Comparison of ENCODE assay signal across 8 cellular contexts in the genomic region with DNA sequence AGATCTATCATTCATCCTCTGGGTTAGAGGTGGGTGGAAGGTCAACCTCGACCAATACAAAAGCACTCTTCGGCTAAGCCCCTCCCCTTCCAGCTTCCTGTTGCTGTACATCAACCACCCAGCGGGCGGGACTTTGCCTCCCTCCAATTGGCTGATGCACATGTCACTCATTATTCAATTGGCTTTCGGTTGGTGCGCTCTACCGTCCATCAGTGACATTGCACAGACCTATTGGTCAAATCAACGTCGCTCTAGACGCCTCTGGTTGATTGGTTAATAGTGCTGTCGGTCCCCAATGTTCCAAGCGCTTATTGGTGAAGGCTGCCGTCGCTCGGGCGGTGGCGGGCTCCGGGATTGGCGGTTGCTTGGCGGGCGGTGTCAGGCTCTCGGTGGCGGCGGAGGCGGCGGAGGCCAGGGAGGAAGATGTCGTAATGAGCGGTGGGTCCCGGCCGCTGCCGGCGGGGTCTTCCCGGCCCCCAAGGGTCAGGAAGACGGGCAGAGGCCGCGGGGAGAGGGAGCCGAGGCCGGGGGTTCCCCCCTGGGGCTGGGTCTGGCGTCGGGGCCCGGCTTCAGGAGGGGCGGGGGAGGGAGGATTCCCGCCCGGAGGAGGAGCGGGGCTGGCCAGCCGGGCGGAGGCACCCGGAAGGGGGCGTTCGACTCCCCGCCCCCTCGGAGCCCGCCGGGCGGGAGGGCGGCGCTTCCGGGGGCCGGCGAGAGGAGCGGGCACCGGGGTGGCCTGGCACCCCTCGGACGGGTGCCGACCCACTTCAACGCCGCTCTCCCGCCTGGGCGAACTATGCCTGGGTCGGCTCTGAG. TPM values are rescaled to one million over a fixed set of nuclear protein-coding genes. Genes with fewer than 3 reads are reported as not detected.
A peak's percentile ranks its signal among the peaks of the same experiment; 100 is the strongest.
DNase-seq lines count a peak whose midpoint lies in the region; ATAC-seq and TF ChIP-seq lines count a peak whose summit lies in the region.

SP2 (plus strand) TSS at position 381 of the 816 bp plus-strand sequence; CDS start at position 432, 51 bp downstream.

- no peaks in the 10 kb centered on the region for H3K27me3 ChIP-seq in RWPE2 (ENCODE audit: insufficient read depth, poor library complexity, severe bottlenecking)

- H3K27ac ChIP-seq in RWPE2 (ENCODE audit: poor library complexity, severe bottlenecking): peak within 1 kb of the TSS; percentile 72

- H3K27me3 Mint-ChIP-seq in activated T-helper 2 cell treated with anti-CD3 and anti-CD28 coated beads, Interferon-gamma antibody, Interleukin-2, Interleukin-4, amounts not matched to agents 10 μg/mL and 5 μg/mL and 100 μg/mL, durations not matched to agents 14 hours and 24 hours and 36 hours (ENCODE audit: low read depth): no peaks in the 10 kb centered on the region
- peaks cover 0 to 3% (median 0%) of the 10 kb centered on the region in 5 donors for H3K27me3 Mint-ChIP-seq in naive thymus-derived CD8-positive, alpha-beta T cell

- peaks cover 28% of the 10 kb centered on the region for H3K4me1 Mint-ChIP-seq in activated T-helper 2 cell treated with anti-CD3 and anti-CD28 coated beads, Interferon-gamma antibody, Interleukin-2, Interleukin-4, amounts not matched to agents 10 μg/mL and 5 μg/mL and 100 μg/mL, durations not matched to agents 14 hours and 24 hours and 36 hours (ENCODE audit: low read depth)
- H3K4me1 Mint-ChIP-seq in naive thymus-derived CD8-positive, alpha-beta T cell: peaks cover 23 to 60% (median 54%) of the 10 kb centered on the region in 4 donors

- TF ChIP-seq CTCF in RWPE2 (IDR thresholded peaks at IDR 0.05; ENCODE audit: poor library complexity, severe bottlenecking) (no peak), fibroblast of mammary gland (conservative IDR thresholded peaks at IDR 0.05; ENCODE audit: control insufficient read depth, insufficient read depth, low read depth, low read length) (no peak)

- H3K4me3 Mint-ChIP-seq in activated T-helper 2 cell treated with anti-CD3 and anti-CD28 coated beads, Interferon-gamma antibody, Interleukin-2, Interleukin-4, amounts not matched to agents 10 μg/mL and 5 μg/mL and 100 μg/mL, durations not matched to agents 14 hours and 24 hours and 36 hours (ENCODE audit: low read depth): peak within 1 kb of the TSS; percentile 93
- peak within 1 kb of the TSS; percentile 89 to 100 (median 99) for H3K4me3 Mint-ChIP-seq in naive thymus-derived CD8-positive, alpha-beta T cell

- peak; percentile 91 for ATAC-seq in RWPE2 (ENCODE audit: low read depth)
- ATAC-seq in naive thymus-derived CD8-positive, alpha-beta T cell: peak; percentile 88 to 89

- no peaks in the 10 kb centered on the region for H3K9me3 ChIP-seq in RWPE2 (ENCODE audit: severe bottlenecking)

- DNase-seq in EH (ENCODE audit: low read depth) (peak; percentile 100), H4 (ENCODE audit: low spot score) (peak; percentile 100), LoVo (ENCODE audit: low spot score) (peak; percentile 100), RWPE2 (ENCODE audit: low spot score) (peak; percentile 99), fibroblast of mammary gland (ENCODE audit: low read depth) (peak; percentile 100)
- DNase-seq in activated T-helper 2 cell treated with anti-CD3 and anti-CD28 coated beads, Interferon-gamma antibody, Interleukin-2, Interleukin-4, amounts not matched to agents 10 μg/mL and 5 μg/mL and 100 μg/mL, durations not matched to agents 14 hours and 24 hours and 36 hours (ENCODE audit: low spot score): peak; percentile 100
- peak; percentile 93 to 100 (median 100) for DNase-seq in naive thymus-derived CD8-positive, alpha-beta T cell
- DNase-seq in stimulated activated naive CD4-positive, alpha-beta T cell (lab: John Stamatoyannopoulos, UW): peak; percentile 98 to 100 (median 99)

- H3K27ac Mint-ChIP-seq in activated T-helper 2 cell treated with anti-CD3 and anti-CD28 coated beads, Interferon-gamma antibody, Interleukin-2, Interleukin-4, amounts not matched to agents 10 μg/mL and 5 μg/mL and 100 μg/mL, durations not matched to agents 14 hours and 24 hours and 36 hours: peak within 1 kb of the TSS; percentile 93
- H3K27ac Mint-ChIP-seq in naive thymus-derived CD8-positive, alpha-beta T cell: peak within 1 kb of the TSS; percentile 98 to 100 (median 100)

- no peaks in the 10 kb centered on the region for H3K9me3 Mint-ChIP-seq in activated T-helper 2 cell treated with anti-CD3 and anti-CD28 coated beads, Interferon-gamma antibody, Interleukin-2, Interleukin-4, amounts not matched to agents 10 μg/mL and 5 μg/mL and 100 μg/mL, durations not matched to agents 14 hours and 24 hours and 36 hours
- H3K9me3 Mint-ChIP-seq in naive thymus-derived CD8-positive, alpha-beta T cell: no peaks in the 10 kb centered on the region

- POLR2A ChIA-PET in naive thymus-derived CD8-positive, alpha-beta T cell (lab: Charles Lee): interaction anchor here (0.8 to 9.5 kb wide), 37 partner anchors 9 to 717 kb away, joined by 3 to 203 read pairs (median 5); partner anchors contain the start of genes CDK5RAP3, LRRC46, MRPL10 and OSBPL7

- H3K4me3 ChIP-seq in RWPE2 (ENCODE audit: severe bottlenecking) (peak within 1 kb of the TSS; percentile 92), fibroblast of mammary gland (ENCODE audit: control insufficient read depth, low read depth, low read length) (peak within 1 kb of the TSS; percentile 98)

- H3K36me3 ChIP-seq in RWPE2 (ENCODE audit: low read depth): peaks cover 9% of the 10 kb centered on the region; the same call in 1 of the 2 replicates

- peaks cover 8% of the 10 kb centered on the region for H3K4me1 ChIP-seq in RWPE2 (ENCODE audit: insufficient read depth, poor library complexity, severe bottlenecking)

- H3K36me3 Mint-ChIP-seq in activated T-helper 2 cell treated with anti-CD3 and anti-CD28 coated beads, Interferon-gamma antibody, Interleukin-2, Interleukin-4, amounts not matched to agents 10 μg/mL and 5 μg/mL and 100 μg/mL, durations not matched to agents 14 hours and 24 hours and 36 hours (ENCODE audit: low read depth): peaks cover 13% of the 10 kb centered on the region
- H3K36me3 Mint-ChIP-seq in naive thymus-derived CD8-positive, alpha-beta T cell: peaks cover 0 to 28% (median 5%) of the 10 kb centered on the region in 3 donors

- intact Hi-C loops in activated T-helper 2 cell treated with anti-CD3 and anti-CD28 coated beads, Interferon-gamma antibody, Interleukin-2, Interleukin-4, amounts not matched to agents 10 μg/mL and 5 μg/mL and 100 μg/mL, durations not matched to agents 14 hours and 24 hours and 36 hours (cut with micrococcal nuclease): loop anchor here (1.0 to 2.0 kb wide), 5 partner anchors 45 to 163 kb away; partner anchors contain the start of genes PNPO, SCRN2 and TBX21

RNA-seq across cellular contexts. Expression of gene SP2, which starts in this region (rescaled TPM):
- 1.0 and 1.9 TPM in 2 replicates for total RNA-seq in H4 (2014; rRNA removed; shearing (Covaris generic))
- 16.5 and 19.7 TPM in 2 replicates for total RNA-seq in activated T-helper 2 cell treated with anti-CD3 and anti-CD28 coated beads, Interferon-gamma antibody, Interleukin-2, Interleukin-4, amounts not matched to agents 10 μg/mL and 5 μg/mL and 100 μg/mL, durations not matched to agents 14 hours and 24 hours and 36 hours
- total RNA-seq in naive thymus-derived CD8-positive, alpha-beta T cell: 10 to 100 TPM; 31.6 to 31.7 TPM
- polyA plus RNA-seq in naive thymus-derived CD8-positive, alpha-beta T cell: 10 to 100 TPM in 1 of 3 donors, 1 to 10 TPM in 2; 4.5 to 13.0 (median 9.6) TPM

Comparison
In these comparisons a context has a peak if more than half of its experiments do, and no peak if none do; other contexts are left out.
1. Peak in every context shown above with its lines: DNase-seq, ATAC-seq, H3K4me3 ChIP-seq and H3K27ac ChIP-seq.